In genomic region chr17:82300707-82301270, GRCh38 we compare ENCODE assay signal across 8 cellular contexts. TPM values are rescaled to one million over a fixed set of nuclear protein-coding genes. Genes with fewer than 3 reads are reported as not detected.
DNase-seq lines count a peak whose midpoint lies in the region; ATAC-seq, FAIRE-seq and TF ChIP-seq lines count a peak whose summit lies in the region.

No MANE protein-coding gene starts in this region.

- TF ChIP-seq POLR2A in HepG2 (IDR thresholded peaks at IDR 0.05; ENCODE audit: insufficient read depth in 1 of 2, low read depth in 2 of 2, low read length in 2 of 2), result no peak

- H3K4me3 ChIP-seq in DND-41 (ENCODE audit: low read depth in 1 of 2, low read length in 2 of 2) (peak overlapping the region in 1 of 2 experiments; percentile 57; a peak in 2 of 4 replicates), choroid plexus epithelial cell (ENCODE audit: low read depth, low read length) (no peak overlapping the region), HepG2 (replicated peaks in 1 of 3; ENCODE audit: insufficient read depth in 1 of 3, low read depth in 2 of 3, low read length in 3 of 3) (peak overlapping the region in 1 of 3 experiments; percentile 3; a peak in 1 of 6 replicates)

- peak; percentile 16 for ATAC-seq in DND-41 (ENCODE audit: insufficient read depth, low read depth)
- peak; percentile 61 for ATAC-seq in WTC11
- ATAC-seq in HepG2, result peak; percentile 31
- no peak for ATAC-seq in HG03342 (IDR thresholded peaks at IDR 0.05; ENCODE audit: unreplicated experiment)
- ATAC-seq in GM18502 (IDR thresholded peaks at IDR 0.05; ENCODE audit: poor library complexity, unreplicated experiment), result no peak

- DNase-seq in DND-41 (peak; percentile 89), WTC11 (ENCODE audit: low spot score) (peak; percentile 72), choroid plexus epithelial cell (ENCODE audit: low read depth) (peak; percentile 52), HepG2 (ENCODE audit: low spot score) (no peak), substantia nigra (lab: John Stamatoyannopoulos, UW) (peak in 30 of 49 donors; percentile 3 to 65 (median 30))

- no peaks in the 10 kb centered on the region for H3K9me3 ChIP-seq in DND-41 (ENCODE audit: insufficient read depth, low read length, severe bottlenecking)
- no peaks in the 10 kb centered on the region for H3K9me3 ChIP-seq in HepG2 (ENCODE audit: low read length)

- H4K20me1 ChIP-seq in DND-41 (ENCODE audit: insufficient read depth, low read length) (no peaks in the 10 kb centered on the region), HepG2 (ENCODE audit: insufficient read depth, low read length) (no peaks in the 10 kb centered on the region)

- WGBS in HepG2 (ENCODE audit: low lambda C conversion rate), result 18% methylated on average over 21 of the region's 21 CpGs

- H3K4me3 Mint-ChIP-seq in WTC11, result no peak overlapping the region

- POLR2A ChIA-PET in WTC11 (lab: Charles Lee), result no interaction called here
- POLR2A ChIA-PET in HepG2 (lab: Yijun Ruan, JAX), result interaction anchor here (1.2 to 12.8 kb wide), 11 partner anchors 8 to 72 kb away, joined by 3 to 270 read pairs (median 15); partner anchors contain the start of genes CD7, CSNK1D and SECTM1

- H3K4me1 ChIP-seq in DND-41 (ENCODE audit: insufficient read depth, low read length) (peaks cover 100% of the 10 kb centered on the region), HepG2 (ENCODE audit: insufficient read depth, low read length) (peaks cover 100% of the 10 kb centered on the region)

- no TSS peak for BruUV-seq in HepG2 (replicated peaks; lab: Mats Ljungman, UMichigan)

- CTCF ChIA-PET in WTC11 (lab: Charles Lee), result interaction anchor here (0.6 to 1.9 kb wide), 21 partner anchors 8 to 293 kb away, joined by 3 to 9 read pairs (median 4); partner anchors contain the start of genes CD7 and SECTM1
- CTCF ChIA-PET in HepG2 (lab: Yijun Ruan, JAX; ENCODE audit: low intra/inter-chr PET ratio, low total read pairs), result interaction anchor here (0.7 to 2.7 kb wide), 4 partner anchors 15 to 65 kb away, joined by 3 to 26 read pairs (median 3); partner anchors contain the start of gene CD7

- H2AFZ ChIP-seq in DND-41 (ENCODE audit: low read depth, low read length) (no peak overlapping the region), HepG2 (ENCODE audit: low read length) (no peak overlapping the region)

- peak overlapping the region; percentile 88 for H3K4me2 ChIP-seq in DND-41 (ENCODE audit: insufficient read depth, low read length)
- peak overlapping the region; percentile 99; the same call in 1 of the 2 replicates for H3K4me2 ChIP-seq in HepG2 (ENCODE audit: low read depth, low read length)

- H3K27ac ChIP-seq in DND-41 (ENCODE audit: low read length), result peak overlapping the region; percentile 99
- no peak overlapping the region for H3K27ac ChIP-seq in HepG2 (ENCODE audit: extremely low read length, insufficient read depth, low read length)
- no peak overlapping the region for H3K27ac ChIP-seq in substantia nigra (ENCODE audit: low read depth, low read length, poor library complexity, severe bottlenecking)

- no peaks in the 10 kb centered on the region for H3K36me3 Mint-ChIP-seq in WTC11

- H3K27ac Mint-ChIP-seq in WTC11, result no peak overlapping the region

- H3K4me1 Mint-ChIP-seq in WTC11, result peaks cover 6% of the 10 kb centered on the region; the same call in 1 of the 2 replicates

- H3K27me3 Mint-ChIP-seq in WTC11 (ENCODE audit: low read depth), result peaks cover 4% of the 10 kb centered on the region

- H3K36me3 ChIP-seq in DND-41 (ENCODE audit: insufficient read depth, low read length) (no peaks in the 10 kb centered on the region), HepG2 (replicated peaks in 1 of 2; ENCODE audit: control insufficient read depth in 1 of 2, insufficient read depth in 2 of 2, low read length in 2 of 2) (no peaks in the 10 kb centered on the region)

- H3K9me3 Mint-ChIP-seq in WTC11, result no peaks in the 10 kb centered on the region

- TF ChIP-seq EP300 in HepG2 (IDR thresholded peaks at IDR 0.05; ENCODE audit: low read depth in 2 of 2, low read length in 2 of 2) (no peak), HepG2 (CRISPR knock-in tag; IDR thresholded peaks at IDR 0.05; ENCODE audit: borderline replicate concordance) (0 out of 2 replicates have a peak, but pooled peaks have one; percentile 16)

- TF ChIP-seq RAD21 in HepG2 (CRISPR knock-in tag; IDR thresholded peaks at IDR 0.05), result peak; percentile 96

- intact Hi-C loops in HepG2 (cut with micrococcal nuclease; ENCODE audit: unreplicated experiment), result loop anchor here (2.0 to 5.0 kb wide), 3 partner anchors 20 to 50 kb away; no protein-coding TSS in a partner anchor

- in situ Hi-C loops in HepG2 (cut with HindIII; ENCODE audit: extremely low pct_ligation_motif_present, low pct_unique_long_range_greater_than_20kb), result no loop called here

- H3K27me3 ChIP-seq in DND-41 (ENCODE audit: insufficient read depth, low read length, poor library complexity) (no peaks in the 10 kb centered on the region), HepG2 (ENCODE audit: control insufficient read depth in 1 of 2, insufficient read depth in 2 of 2, low read length in 2 of 2) (no peaks in the 10 kb centered on the region)

- TF ChIP-seq CTCF in DND-41 (IDR thresholded peaks at IDR 0.05; ENCODE audit: borderline replicate concordance, extremely low read depth, low read length, poor library complexity, severe bottlenecking) (peak; percentile 87), LNCAP (IDR thresholded peaks at IDR 0.05) (peak; percentile 60), WTC11 (IDR thresholded peaks at IDR 0.05) (peak; percentile 68), choroid plexus epithelial cell (conservative IDR thresholded peaks at IDR 0.05; ENCODE audit: low read depth, low read length) (peak; percentile 77), HepG2 (CRISPR knock-in tag; IDR thresholded peaks at IDR 0.05) (peak; percentile 97)

- H3K9ac ChIP-seq in DND-41 (ENCODE audit: low read depth, low read length) (peak overlapping the region; percentile 76), HepG2 (ENCODE audit: insufficient read depth, low read depth, low read length) (no peak overlapping the region)

- H3K79me2 ChIP-seq in DND-41 (ENCODE audit: insufficient read depth, low read length), result peaks cover 8% of the 10 kb centered on the region; the same call in 1 of the 2 replicates
- H3K79me2 ChIP-seq in HepG2 (ENCODE audit: insufficient read depth, low read length), result no peaks in the 10 kb centered on the region

- FAIRE-seq in HepG2 (lab: Jason Lieb, UNC), result no peak

RNA-seq across cellular contexts. Expression of gene CD7, which starts 16.6 kb away (rescaled TPM):
- total RNA-seq in WTC11 (2021) (0.74 to 1.3 TPM (median 0.92 TPM) in 3 replicates), HepG2 (2016; rRNA removed; fragmentation: Illumina TruSeq; extraction: Trizol) (29.7 and 67.6 TPM in 2 replicates)
- 23.3 and 25.5 TPM in 2 replicates for total RNA-seq in HepG2 (2016; cell fraction: cytosol; rRNA removed; fragmentation: Illumina TruSeq; extraction: Trizol; ENCODE audit: low read depth)
- total RNA-seq in HepG2 (2016; cell fraction: insoluble cytoplasmic fraction; rRNA removed; fragmentation: Illumina TruSeq; extraction: Trizol), result 24.7 and 74.3 TPM in 2 replicates
- 36.8 and 47.2 TPM in 2 replicates for total RNA-seq in HepG2 (2016; cell fraction: membrane; rRNA removed; fragmentation: Illumina TruSeq; extraction: Trizol)
- total RNA-seq in HepG2 (2016; cell fraction: nucleus; rRNA removed; fragmentation: Illumina TruSeq; extraction: Trizol), result 53.2 and 64.7 TPM in 2 replicates
- polyA plus RNA-seq in HepG2 (2011; rRNA removed), result 72.7 and 76.4 TPM in 2 replicates
- polyA plus RNA-seq in HepG2 (2011; cell fraction: cytosol; rRNA removed), result 34.4 and 89.4 TPM in 2 replicates
- 127 and 155 TPM in 2 replicates for polyA plus RNA-seq in HepG2 (2011; cell fraction: nucleus; rRNA removed)
- polyA plus RNA-seq in HepG2 (2012), result 46.2 and 62.8 TPM in 2 replicates
- 56.5 and 63.8 TPM in 2 replicates for polyA plus RNA-seq in HepG2 (2016; cell fraction: cytosol; fragmentation: Illumina TruSeq; extraction: Trizol; ENCODE audit: low read depth)
- polyA plus RNA-seq in HepG2 (2016; cell fraction: insoluble cytoplasmic fraction; fragmentation: Illumina TruSeq; extraction: Trizol; ENCODE audit: low read depth), result 56.7 and 68.4 TPM in 2 replicates
- polyA plus RNA-seq in HepG2 (2016; cell fraction: membrane; fragmentation: Illumina TruSeq; extraction: Trizol; ENCODE audit: low read depth), result 78.3 and 78.6 TPM in 2 replicates
- 226 and 244 TPM in 2 replicates for polyA plus RNA-seq in HepG2 (2016; cell fraction: nucleus; fragmentation: Illumina TruSeq; extraction: Trizol; ENCODE audit: insufficient read depth, low read depth)
- 43.3 TPM in 1 of 2 replicates, not detected in the other for polyA minus RNA-seq in HepG2 (2011; rRNA and poly(A)+ RNA removed; ENCODE audit: low replicate concordance)
- polyA minus RNA-seq in HepG2 (2011; cell fraction: cytosol; rRNA and poly(A)+ RNA removed), result 31.0 and 32.1 TPM in 2 replicates
- polyA minus RNA-seq in HepG2 (2011; cell fraction: nucleus; rRNA and poly(A)+ RNA removed), result 7.9 and 8.8 TPM in 2 replicates

RNA-seq across cellular contexts. Expression of gene CSNK1D, which starts 27.3 kb away (rescaled TPM):
- total RNA-seq in WTC11 (2021) (101 to 111 TPM (median 107 TPM) in 3 replicates), HepG2 (2016; rRNA removed; fragmentation: Illumina TruSeq; extraction: Trizol) (28.4 and 31.5 TPM in 2 replicates)
- total RNA-seq in HepG2 (2016; cell fraction: cytosol; rRNA removed; fragmentation: Illumina TruSeq; extraction: Trizol; ENCODE audit: low read depth), result 19.2 and 20.4 TPM in 2 replicates
- total RNA-seq in HepG2 (2016; cell fraction: insoluble cytoplasmic fraction; rRNA removed; fragmentation: Illumina TruSeq; extraction: Trizol), result 23.0 and 34.1 TPM in 2 replicates
- total RNA-seq in HepG2 (2016; cell fraction: membrane; rRNA removed; fragmentation: Illumina TruSeq; extraction: Trizol), result 24.3 and 26.6 TPM in 2 replicates
- total RNA-seq in HepG2 (2016; cell fraction: nucleus; rRNA removed; fragmentation: Illumina TruSeq; extraction: Trizol), result 42.8 and 45.6 TPM in 2 replicates
- polyA plus RNA-seq in HepG2 (2011; rRNA removed), result 128 and 148 TPM in 2 replicates
- polyA plus RNA-seq in HepG2 (2011; cell fraction: cytosol; rRNA removed), result 81.5 and 90.2 TPM in 2 replicates
- polyA plus RNA-seq in HepG2 (2011; cell fraction: nucleus; rRNA removed), result 1,010 and 1,066 TPM in 2 replicates
- polyA plus RNA-seq in HepG2 (2012), result 164 and 234 TPM in 2 replicates
- polyA plus RNA-seq in HepG2 (2016; cell fraction: cytosol; fragmentation: Illumina TruSeq; extraction: Trizol; ENCODE audit: low read depth), result 19.6 and 21.8 TPM in 2 replicates
- 71.8 and 89.7 TPM in 2 replicates for polyA plus RNA-seq in HepG2 (2016; cell fraction: insoluble cytoplasmic fraction; fragmentation: Illumina TruSeq; extraction: Trizol; ENCODE audit: low read depth)
- 40.8 and 42.7 TPM in 2 replicates for polyA plus RNA-seq in HepG2 (2016; cell fraction: membrane; fragmentation: Illumina TruSeq; extraction: Trizol; ENCODE audit: low read depth)
- polyA plus RNA-seq in HepG2 (2016; cell fraction: nucleus; fragmentation: Illumina TruSeq; extraction: Trizol; ENCODE audit: insufficient read depth, low read depth), result 316 and 342 TPM in 2 replicates
- 78.0 and 103 TPM in 2 replicates for polyA minus RNA-seq in HepG2 (2011; rRNA and poly(A)+ RNA removed; ENCODE audit: low replicate concordance)
- 51.7 and 60.9 TPM in 2 replicates for polyA minus RNA-seq in HepG2 (2011; cell fraction: cytosol; rRNA and poly(A)+ RNA removed)
- 117 and 118 TPM in 2 replicates for polyA minus RNA-seq in HepG2 (2011; cell fraction: nucleus; rRNA and poly(A)+ RNA removed)

RNA-seq across cellular contexts. Expression of gene SECTM1, which starts 32.8 kb away (rescaled TPM):
- total RNA-seq in WTC11 (2021), result 0.14 to 0.57 TPM (median 0.22 TPM) in 3 replicates
- 2.4 and 5.3 TPM in 2 replicates for total RNA-seq in HepG2 (2016; rRNA removed; fragmentation: Illumina TruSeq; extraction: Trizol)
- total RNA-seq in HepG2 (2016; cell fraction: cytosol; rRNA removed; fragmentation: Illumina TruSeq; extraction: Trizol; ENCODE audit: low read depth), result 3.3 TPM in 2 replicates
- total RNA-seq in HepG2 (2016; cell fraction: insoluble cytoplasmic fraction; rRNA removed; fragmentation: Illumina TruSeq; extraction: Trizol), result 3.0 and 5.5 TPM in 2 replicates
- 3.8 and 5.6 TPM in 2 replicates for total RNA-seq in HepG2 (2016; cell fraction: membrane; rRNA removed; fragmentation: Illumina TruSeq; extraction: Trizol)
- total RNA-seq in HepG2 (2016; cell fraction: nucleus; rRNA removed; fragmentation: Illumina TruSeq; extraction: Trizol), result 6.9 and 7.3 TPM in 2 replicates
- 3.5 and 4.2 TPM in 2 replicates for polyA plus RNA-seq in HepG2 (2011; rRNA removed)
- 2.7 and 4.2 TPM in 2 replicates for polyA plus RNA-seq in HepG2 (2011; cell fraction: cytosol; rRNA removed)
- polyA plus RNA-seq in HepG2 (2011; cell fraction: nucleus; rRNA removed), result 6.7 and 7.1 TPM in 2 replicates
- polyA plus RNA-seq in HepG2 (2012), result 5.0 and 7.2 TPM in 2 replicates
- polyA plus RNA-seq in HepG2 (2016; cell fraction: cytosol; fragmentation: Illumina TruSeq; extraction: Trizol; ENCODE audit: low read depth), result 2.6 and 3.4 TPM in 2 replicates
- 4.0 and 4.2 TPM in 2 replicates for polyA plus RNA-seq in HepG2 (2016; cell fraction: insoluble cytoplasmic fraction; fragmentation: Illumina TruSeq; extraction: Trizol; ENCODE audit: low read depth)
- polyA plus RNA-seq in HepG2 (2016; cell fraction: membrane; fragmentation: Illumina TruSeq; extraction: Trizol; ENCODE audit: low read depth), result 4.3 and 4.7 TPM in 2 replicates
- 5.1 and 5.5 TPM in 2 replicates for polyA plus RNA-seq in HepG2 (2016; cell fraction: nucleus; fragmentation: Illumina TruSeq; extraction: Trizol; ENCODE audit: insufficient read depth, low read depth)
- 8.8 and 15.0 TPM in 2 replicates for polyA minus RNA-seq in HepG2 (2011; rRNA and poly(A)+ RNA removed; ENCODE audit: low replicate concordance)
- 1.9 and 2.6 TPM in 2 replicates for polyA minus RNA-seq in HepG2 (2011; cell fraction: cytosol; rRNA and poly(A)+ RNA removed)
- polyA minus RNA-seq in HepG2 (2011; cell fraction: nucleus; rRNA and poly(A)+ RNA removed), result 5.0 and 7.3 TPM in 2 replicates

RNA-seq across cellular contexts. Expression of gene TEX19, which starts 58.3 kb away (rescaled TPM):
- total RNA-seq in WTC11 (2021) (0.89 to 1.4 TPM (median 1.4 TPM) in 3 replicates), HepG2 (2016; rRNA removed; fragmentation: Illumina TruSeq; extraction: Trizol) (1.3 and 1.8 TPM in 2 replicates)
- 0.61 and 0.62 TPM in 2 replicates for total RNA-seq in HepG2 (2016; cell fraction: cytosol; rRNA removed; fragmentation: Illumina TruSeq; extraction: Trizol; ENCODE audit: low read depth)
- 1.6 TPM in 2 replicates for total RNA-seq in HepG2 (2016; cell fraction: insoluble cytoplasmic fraction; rRNA removed; fragmentation: Illumina TruSeq; extraction: Trizol)
- 1.4 and 1.7 TPM in 2 replicates for total RNA-seq in HepG2 (2016; cell fraction: membrane; rRNA removed; fragmentation: Illumina TruSeq; extraction: Trizol)
- total RNA-seq in HepG2 (2016; cell fraction: nucleus; rRNA removed; fragmentation: Illumina TruSeq; extraction: Trizol), result 0.31 and 0.50 TPM in 2 replicates
- polyA plus RNA-seq in HepG2 (2011; rRNA removed), result 4.9 and 6.0 TPM in 2 replicates
- 4.4 and 5.4 TPM in 2 replicates for polyA plus RNA-seq in HepG2 (2011; cell fraction: cytosol; rRNA removed)
- 1.8 TPM in 2 replicates for polyA plus RNA-seq in HepG2 (2011; cell fraction: nucleus; rRNA removed)
- 3.9 TPM in 2 replicates for polyA plus RNA-seq in HepG2 (2012)
- polyA plus RNA-seq in HepG2 (2016; cell fraction: cytosol; fragmentation: Illumina TruSeq; extraction: Trizol; ENCODE audit: low read depth), result 0.29 and 0.36 TPM in 2 replicates
- polyA plus RNA-seq in HepG2 (2016; cell fraction: insoluble cytoplasmic fraction; fragmentation: Illumina TruSeq; extraction: Trizol; ENCODE audit: low read depth), result 1.2 and 1.6 TPM in 2 replicates
- 0.61 and 0.72 TPM in 2 replicates for polyA plus RNA-seq in HepG2 (2016; cell fraction: membrane; fragmentation: Illumina TruSeq; extraction: Trizol; ENCODE audit: low read depth)
- polyA plus RNA-seq in HepG2 (2016; cell fraction: nucleus; fragmentation: Illumina TruSeq; extraction: Trizol; ENCODE audit: insufficient read depth, low read depth), result 0.55 and 1.4 TPM in 2 replicates
- 1.6 and 8.6 TPM in 2 replicates for polyA minus RNA-seq in HepG2 (2011; rRNA and poly(A)+ RNA removed; ENCODE audit: low replicate concordance)
- 1.8 and 2.5 TPM in 2 replicates for polyA minus RNA-seq in HepG2 (2011; cell fraction: cytosol; rRNA and poly(A)+ RNA removed)
- polyA minus RNA-seq in HepG2 (2011; cell fraction: nucleus; rRNA and poly(A)+ RNA removed), result 0.26 and 0.50 TPM in 2 replicates

Comparison
In these comparisons a context has a peak if more than half of its experiments do, and no peak if none do; other contexts are left out.
1. ATAC-seq: peak in DND-41 (single experiment), WTC11 (single experiment) and HepG2 (single experiment); none in HG03342 (single experiment) and GM18502 (single experiment).
2. RNA of gene CD7, which starts 16.6 kb away (total RNA-seq): 23.3 to 74.3 TPM in HepG2; 0.74 to 1.3 TPM in WTC11; every median in the first group is over 10 times any median in the second.
3. Peak in every context shown above with its lines, with median percentiles within 50 percentile points of each other: CTCF ChIP-seq.